In the genomic region with DNA sequence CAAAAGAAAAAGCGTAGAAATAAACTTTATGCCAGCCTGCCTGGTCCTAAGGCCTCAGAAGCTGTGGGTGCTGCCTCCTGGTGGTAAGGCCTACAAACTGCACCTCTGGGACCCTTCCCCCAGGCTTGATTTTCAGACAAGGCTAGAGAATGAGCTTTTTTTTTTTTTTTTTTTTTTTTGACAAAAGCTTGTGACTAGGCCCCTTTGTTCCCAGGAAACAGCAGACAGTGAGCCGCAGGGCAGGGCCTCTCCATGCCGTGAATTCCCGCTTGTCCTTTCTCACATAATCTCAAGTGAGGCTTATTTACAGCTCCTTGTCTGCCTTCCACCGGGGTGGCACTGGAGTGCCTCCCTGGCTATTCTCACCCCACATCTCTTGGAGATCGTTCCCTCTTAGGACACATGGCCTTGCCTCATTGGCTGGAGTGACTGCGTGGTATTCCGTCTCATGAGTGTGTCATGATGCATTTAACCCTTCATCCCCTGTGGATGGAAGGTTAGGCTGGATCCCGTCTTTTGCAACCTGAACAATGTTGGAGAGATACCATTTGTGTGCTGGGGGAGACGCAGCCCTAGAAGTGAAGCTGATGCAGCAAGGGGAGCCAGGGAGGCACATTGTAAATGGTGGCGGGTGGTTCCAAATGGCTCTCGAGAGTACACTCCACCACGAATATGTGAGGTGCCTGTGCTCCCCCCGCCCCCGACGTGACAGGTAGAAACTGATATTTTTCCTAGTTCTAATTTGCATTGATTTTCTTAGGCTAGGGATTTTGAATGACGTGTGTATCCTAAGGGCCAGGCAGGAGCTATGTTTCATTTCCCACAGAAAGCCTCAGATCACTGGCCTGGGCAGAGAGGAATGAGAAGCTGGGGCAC, we compare ENCODE assay signal across 8 cellular contexts. TPM values are rescaled to one million over a fixed set of nuclear protein-coding genes. Genes with fewer than 3 reads are reported as not detected.
DNase-seq lines count a peak whose midpoint lies in the region; ATAC-seq, FAIRE-seq and TF ChIP-seq lines count a peak whose summit lies in the region.

No MANE protein-coding gene starts in this region.

- ATAC-seq in left lobe of liver = peak; percentile 88
- ATAC-seq in GM19452 (IDR thresholded peaks at IDR 0.05; ENCODE audit: unreplicated experiment) = no peak

- TF ChIP-seq CTCF in coronary artery (IDR thresholded peaks at IDR 0.05) = peak; percentile 89

- no peak for TF ChIP-seq POLR2A in GM12892 (IDR thresholded peaks at IDR 0.05; ENCODE audit: low read depth, low read length)

- peak overlapping the region; percentile 59 for H3K4me3 ChIP-seq in coronary artery

- DNase-seq in A172 (ENCODE audit: low spot score) (peak; percentile 63), GM12892 (ENCODE audit: insufficient read length) (peak; percentile 88), NCI-H2171 (lab: John Stamatoyannopoulos, UW) (peak; percentile 8), coronary artery (ENCODE audit: low spot score) (no peak), left lobe of liver (ENCODE audit: low spot score) (peak; percentile 64)
- DNase-seq in activated CD4-positive, alpha-beta T cell treated with anti-CD3 and anti-CD28 coated beads for 48 hours = peak; percentile 78
- peak; percentile 58 for DNase-seq in stimulated activated CD4-positive, alpha-beta T cell treated with anti-CD3 and anti-CD28 coated beads, Interleukin-4, amount 100 ng/mL, for 1 hour

- FAIRE-seq in GM12892 (lab: Jason Lieb, UNC) = peak; percentile 92

- H3K27ac ChIP-seq in coronary artery = no peak overlapping the region

RNA-seq across cellular contexts. Expression of a gene that starts 49.6 kb away (rescaled TPM):
- 184 and 204 TPM in 2 replicates for total RNA-seq in A172 (2014; rRNA removed; shearing (Covaris generic))
- polyA plus RNA-seq in GM12892 (2012; ENCODE audit: missing spikeins) = 48.8 TPM
- 76.1 TPM for total RNA-seq in left lobe of liver
